8 cellular contexts compared by ENCODE assay signal in the genomic region with DNA sequence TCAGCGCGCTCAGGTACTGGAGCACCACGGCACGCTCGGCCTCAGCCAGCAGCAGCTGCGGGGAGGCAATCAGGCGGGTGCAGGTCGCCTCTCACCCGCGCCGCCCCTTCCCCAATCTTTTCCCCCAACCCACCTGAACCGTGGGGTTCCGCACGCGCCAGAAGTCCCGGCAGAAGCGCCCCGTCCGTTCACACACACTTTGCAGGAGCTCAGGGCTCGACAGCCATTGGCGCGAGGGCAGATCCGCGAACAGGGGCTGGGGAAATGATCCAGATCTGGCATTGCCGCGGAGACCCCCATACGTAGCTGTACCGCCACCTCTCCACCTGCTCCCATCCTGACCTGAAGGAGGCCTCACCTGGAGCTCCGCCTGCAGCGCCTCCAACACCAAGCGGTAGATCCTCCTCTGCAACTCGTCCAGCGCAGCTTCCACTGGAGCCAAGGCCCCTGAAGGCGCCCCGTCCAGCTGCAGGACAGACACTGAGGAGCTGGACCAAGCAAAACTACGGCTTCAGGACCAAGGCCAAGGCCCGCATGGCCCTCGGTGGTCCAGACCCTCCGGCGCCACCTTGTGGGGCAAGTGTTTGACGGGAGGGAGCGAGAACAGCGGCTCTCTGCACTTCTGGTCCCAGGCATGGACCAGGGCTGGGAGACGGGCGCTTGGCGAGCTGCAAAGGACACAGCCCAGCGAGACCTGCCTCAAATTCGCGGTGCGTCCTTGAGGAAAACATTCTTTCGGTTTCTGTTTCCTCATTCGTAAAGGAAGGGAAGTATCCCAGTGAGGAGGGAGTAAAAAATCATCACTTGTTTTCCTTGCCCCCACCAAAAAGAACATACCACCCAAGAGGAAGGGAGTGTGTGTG. TPM values are rescaled to one million over a fixed set of nuclear protein-coding genes. Genes with fewer than 3 reads are reported as not detected.
A peak's percentile ranks its signal among the peaks of the same experiment; 100 is the strongest.
DNase-seq lines count a peak whose midpoint lies in the region; ATAC-seq and TF ChIP-seq lines count a peak whose summit lies in the region.

No MANE protein-coding gene starts in this region.

- no peak overlapping the region for H4K5ac ChIP-seq in IMR-90 (ENCODE audit: low read depth, low read length)

- no peak overlapping the region for H4K91ac ChIP-seq in IMR-90 (ENCODE audit: insufficient read depth, low read depth, low read length)

- H3K27ac ChIP-seq in IMR-90 (ENCODE audit: insufficient read depth, low read length), result no peak overlapping the region
- no peak overlapping the region for H3K27ac ChIP-seq in SJCRH30
- no peak overlapping the region for H3K27ac ChIP-seq in substantia nigra (ENCODE audit: low read depth, low read length, poor library complexity, severe bottlenecking)

- DNase-seq in EL, result peak; percentile 93
- DNase-seq in IMR-90, result peak; percentile 91
- peak; percentile 95 to 97 for DNase-seq in SJCRH30
- DNase-seq in activated naive CD4-positive, alpha-beta T cell (lab: John Stamatoyannopoulos, UW), result peak; percentile 50 to 81 (median 72)
- peak; percentile 72 for DNase-seq in germinal center (ENCODE audit: low spot score)
- DNase-seq in omental fat pad (ENCODE audit: low spot score), result peak; percentile 92
- peak in 48 of 49 donors; percentile 16 to 91 (median 77) for DNase-seq in substantia nigra (lab: John Stamatoyannopoulos, UW)

- ATAC-seq in IMR-90 (ENCODE audit: low read depth) (peak; percentile 51), omental fat pad (ENCODE audit: low FRiP score) (peak; percentile 47), GM21717 (IDR thresholded peaks at IDR 0.05; ENCODE audit: unreplicated experiment) (no peak)

- H3K4me2 ChIP-seq in IMR-90 (ENCODE audit: low read depth, low read length), result peak overlapping the region; percentile 56

- H3K4me1 ChIP-seq in IMR-90 (ENCODE audit: control insufficient read depth, insufficient read depth, low read length), result peaks cover 12% of the 10 kb centered on the region
- peaks cover 6% of the 10 kb centered on the region for H3K4me1 ChIP-seq in SJCRH30

- H3K18ac ChIP-seq in IMR-90 (ENCODE audit: low read depth, low read length), result no peak overlapping the region

- H3K9me3 ChIP-seq in IMR-90 (ENCODE audit: control insufficient read depth, insufficient read depth, low read length) (no peaks in the 10 kb centered on the region), SJCRH30 (replicated peaks) (no peaks in the 10 kb centered on the region)

- no TSS peak for BruUV-seq in IMR-90 (replicated peaks; lab: Mats Ljungman, UMichigan)

- H4K8ac ChIP-seq in IMR-90 (ENCODE audit: low read depth in 2 of 2, low read length in 2 of 2), result no peak overlapping the region

- peaks cover 19 to 25% of the 10 kb centered on the region in 2 experiments for H3K79me1 ChIP-seq in IMR-90 (ENCODE audit: low read depth in 1 of 2, low read length in 2 of 2)

- no peak overlapping the region for H3K4ac ChIP-seq in IMR-90 (ENCODE audit: low read depth, low read length)

- H3K23ac ChIP-seq in IMR-90 (ENCODE audit: low read depth, low read length), result peak overlapping the region; percentile 60

- peaks cover 12% of the 10 kb centered on the region for H4K20me1 ChIP-seq in IMR-90 (ENCODE audit: insufficient read depth, low read length)

- dilution Hi-C loops in IMR-90 (cut with HindIII; ENCODE audit: low sequenced_read_pairs, unreplicated experiment), result no loop called here

- intact Hi-C loops in IMR-90 (cut with micrococcal nuclease), result loop anchor here (1.0 to 10.0 kb wide), 5 partner anchors 26 to 238 kb away; a partner anchor contains a TSS

- peaks cover 15% of the 10 kb centered on the region for H3K9me1 ChIP-seq in IMR-90 (ENCODE audit: insufficient read depth, low read length)

- CTCF ChIA-PET in IMR-90 (lab: Yijun Ruan, JAX), result interaction anchor here (0.6 to 1.5 kb wide), 14 partner anchors 9 to 355 kb away, joined by 3 to 8 read pairs (median 4); a partner anchor contains a TSS

- TF ChIP-seq RAD21 in IMR-90 (IDR thresholded peaks at IDR 0.05; ENCODE audit: low read length), result peak; percentile 89

- no peak overlapping the region for H2BK120ac ChIP-seq in IMR-90 (ENCODE audit: low read depth, low read length)

- H3K36me3 ChIP-seq in IMR-90 (ENCODE audit: control insufficient read depth, insufficient read depth, low read length) (no peaks in the 10 kb centered on the region), SJCRH30 (no peaks in the 10 kb centered on the region)

- 11% methylated on average over 38 of the region's 52 CpGs; no CpG with 5 or more reads in 1 of the 2 experiments for WGBS in IMR-90 (ENCODE audit: extremely low coverage in 2 of 2, insufficient read length in 1 of 2), 2 experiments

- H3K27me3 ChIP-seq in IMR-90 (ENCODE audit: control insufficient read depth, insufficient read depth, low read length), result no peaks in the 10 kb centered on the region
- H3K27me3 ChIP-seq in SJCRH30, result no peaks in the 10 kb centered on the region

- no peak overlapping the region for H2BK5ac ChIP-seq in IMR-90 (ENCODE audit: low read depth, low read length, poor library complexity, severe bottlenecking)

- no peak for TF ChIP-seq POLR2A in IMR-90 (IDR thresholded peaks at IDR 0.05; ENCODE audit: low read depth, low read length)

- no peak overlapping the region for H2BK20ac ChIP-seq in IMR-90 (ENCODE audit: low read depth, low read length)

- no peak overlapping the region for H3K9ac ChIP-seq in IMR-90 (ENCODE audit: low read depth, low read length)

- H3K14ac ChIP-seq in IMR-90 (replicated peaks; ENCODE audit: low read depth, low read length), result peak overlapping the region; percentile 46; the same call in 1 of the 2 replicates

- H2AFZ ChIP-seq in IMR-90 (replicated peaks; ENCODE audit: low read length, poor library complexity), result peak overlapping the region; percentile 81

- H2AK9ac ChIP-seq in IMR-90 (replicated peaks; ENCODE audit: low read depth, low read length, poor library complexity), result peak overlapping the region; percentile 81

- peak overlapping the region; percentile 11; the same call in 1 of the 2 replicates for H2AK5ac ChIP-seq in IMR-90 (ENCODE audit: low read depth, low read length)

- no peak overlapping the region for H2BK15ac ChIP-seq in IMR-90 (ENCODE audit: low read depth, low read length)

- POLR2A ChIA-PET in IMR-90 (lab: Charles Lee; ENCODE audit: unreplicated experiment), result no interaction called here

- in situ Hi-C loops in IMR-90 (cut with MboI; ENCODE audit: low sequenced_read_pairs), result no loop called here

- TF ChIP-seq CTCF in IMR-90 (conservative IDR thresholded peaks at IDR 0.05; ENCODE audit: low read depth, low read length) (peak; percentile 94), omental fat pad (IDR thresholded peaks at IDR 0.05) (peak in 1 of 3 donors; percentile 54)

- no peak overlapping the region for H3K56ac ChIP-seq in IMR-90 (ENCODE audit: extremely low read depth, insufficient read depth, low read length)

- H3K4me3 ChIP-seq in IMR-90 (ENCODE audit: insufficient read depth, low read depth, low read length) (no peak overlapping the region; the same call in 1 of the 2 replicates), SJCRH30 (no peak overlapping the region)

TF ChIP-seq in IMR-90, 13 proteins besides CTCF, POLR2A, EP300 and RAD21 (continues in another document):
- TF ChIP-seq MAFK (IDR thresholded peaks at IDR 0.05; ENCODE audit: low read depth, low read length) (no peak), MAZ (IDR thresholded peaks at IDR 0.05; ENCODE audit: borderline replicate concordance, low read depth, low read length) (peak; percentile 76), MXI1 (IDR thresholded peaks at IDR 0.05; ENCODE audit: borderline replicate concordance, low read depth, low read length) (peak; percentile 100), RCOR1 (IDR thresholded peaks at IDR 0.05; ENCODE audit: insufficient replicate concordance, low read length) (peak; percentile 95), SMC3 (IDR thresholded peaks at IDR 0.05; ENCODE audit: low read depth, low read length) (peak; percentile 98)

RNA-seq across cellular contexts. Expression of a gene that starts 1.5 kb away (rescaled TPM):
- total RNA-seq in IMR-90 (2012; rRNA removed) (7.5 and 8.2 TPM in 2 replicates), omental fat pad (10 to 100 TPM; 12.6 to 53.4 (median 17.2) TPM)
- polyA plus RNA-seq in IMR-90 (2012; rRNA removed), result 43.9 and 47.3 TPM in 2 replicates
- 15.4 and 29.8 TPM in 2 replicates for polyA plus RNA-seq in IMR-90 (2012; cell fraction: cytosol; rRNA removed)
- polyA plus RNA-seq in IMR-90 (2012; cell fraction: nucleus; rRNA removed; ENCODE audit: low replicate concordance), result 309 and 661 TPM in 2 replicates
- total RNA-seq in SJCRH30 (2014; rRNA removed; shearing (Covaris generic)), result 20.5 and 23.8 TPM in 2 replicates

RNA-seq across cellular contexts. Expression of a gene that starts 4.7 kb away (rescaled TPM):
- not detected in 2 replicates for total RNA-seq in IMR-90 (2012; rRNA removed)
- 0.09 TPM in 1 of 2 replicates, not detected in the other for polyA plus RNA-seq in IMR-90 (2012; rRNA removed)
- polyA plus RNA-seq in IMR-90 (2012; cell fraction: cytosol; rRNA removed), result 0.09 and 0.17 TPM in 2 replicates
- polyA plus RNA-seq in IMR-90 (2012; cell fraction: nucleus; rRNA removed; ENCODE audit: low replicate concordance), result 0.36 and 1.0 TPM in 2 replicates
- total RNA-seq in SJCRH30 (2014; rRNA removed; shearing (Covaris generic)), result 1.5 and 2.0 TPM in 2 replicates
- total RNA-seq in omental fat pad, result 10 to 100 TPM in 1 of 4 donors, 1 to 10 TPM in 3; 2.3 to 28.8 (median 3.4) TPM

RNA-seq across cellular contexts. Expression of a gene that starts 6.7 kb away (rescaled TPM):
- 57.5 and 63.4 TPM in 2 replicates for total RNA-seq in IMR-90 (2012; rRNA removed)
- 103 and 106 TPM in 2 replicates for polyA plus RNA-seq in IMR-90 (2012; rRNA removed)
- 82.1 and 82.4 TPM in 2 replicates for polyA plus RNA-seq in IMR-90 (2012; cell fraction: cytosol; rRNA removed)
- polyA plus RNA-seq in IMR-90 (2012; cell fraction: nucleus; rRNA removed; ENCODE audit: low replicate concordance), result 415 and 587 TPM in 2 replicates
- 134 and 141 TPM in 2 replicates for total RNA-seq in SJCRH30 (2014; rRNA removed; shearing (Covaris generic))
- 100 to 1,000 TPM in 2 of 4 donors, 10 to 100 TPM in 2; 84.9 to 156 (median 107) TPM for total RNA-seq in omental fat pad

RNA-seq across cellular contexts. Expression of a gene that starts 13.7 kb away (rescaled TPM):
- 0.28 and 0.36 TPM in 2 replicates for total RNA-seq in IMR-90 (2012; rRNA removed)
- polyA plus RNA-seq in IMR-90 (2012; rRNA removed), result 1.6 and 1.9 TPM in 2 replicates
- 0.70 and 0.78 TPM in 2 replicates for polyA plus RNA-seq in IMR-90 (2012; cell fraction: cytosol; rRNA removed)
- polyA plus RNA-seq in IMR-90 (2012; cell fraction: nucleus; rRNA removed; ENCODE audit: low replicate concordance), result 7.2 and 21.3 TPM in 2 replicates
- total RNA-seq in SJCRH30 (2014; rRNA removed; shearing (Covaris generic)), result 0.84 and 1.8 TPM in 2 replicates
- 1 to 10 TPM; 1.9 to 4.2 (median 3.1) TPM for total RNA-seq in omental fat pad

RNA-seq across cellular contexts. Expression of a gene that starts 14.9 kb away (rescaled TPM):
- total RNA-seq in IMR-90 (2012; rRNA removed), result 5.0 and 6.1 TPM in 2 replicates
- polyA plus RNA-seq in IMR-90 (2012; rRNA removed), result 16.9 and 17.2 TPM in 2 replicates
- polyA plus RNA-seq in IMR-90 (2012; cell fraction: cytosol; rRNA removed), result 17.3 and 24.9 TPM in 2 replicates
- 60.1 and 82.3 TPM in 2 replicates for polyA plus RNA-seq in IMR-90 (2012; cell fraction: nucleus; rRNA removed; ENCODE audit: low replicate concordance)
- total RNA-seq in SJCRH30 (2014; rRNA removed; shearing (Covaris generic)), result 13.3 and 14.1 TPM in 2 replicates
- 10 to 100 TPM; 17.1 to 60.4 (median 41.3) TPM for total RNA-seq in omental fat pad
